Comparison of ENCODE assay signal across 21 cellular contexts in the genomic region with DNA sequence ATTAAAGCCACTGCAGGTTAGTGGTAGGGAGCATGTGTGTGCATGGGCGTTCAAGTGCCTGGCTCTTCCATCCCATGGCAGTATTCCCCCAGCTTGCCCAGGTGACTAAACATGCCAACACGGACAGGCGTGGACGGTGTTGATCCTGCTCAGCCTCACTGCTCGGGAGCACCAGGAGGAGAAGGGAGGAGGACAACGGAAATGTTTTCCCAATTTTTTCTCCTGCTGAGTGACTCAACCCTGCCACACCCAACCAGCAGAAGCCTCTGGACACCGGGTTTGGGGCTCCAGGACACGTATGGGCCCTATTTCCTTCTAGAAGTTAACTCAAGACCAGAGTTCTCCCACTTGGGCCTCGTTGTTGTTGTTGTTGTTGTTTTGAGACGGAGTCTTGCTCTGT.
A peak's percentile ranks its signal among the peaks of the same experiment; 100 is the strongest.
DNase-seq lines count a peak whose midpoint lies in the region; ATAC-seq, FAIRE-seq and TF ChIP-seq lines count a peak whose summit lies in the region.
"Had no signal": no experiment of that assay in that cellular context is flagged by ENCODE, and none has a peak within 500 bp of the region (broad histone marks: within the 10 kb centered on the region; RNA-seq: fewer than 3 reads in every experiment).

No MANE protein-coding gene starts in this region.

- no peaks in the 10 kb centered on the region for H3K36me3 Mint-ChIP-seq in immature natural killer cell

- H3K4me3 ChIP-seq in HCT116 (replicated peaks in 1 of 2; ENCODE audit: low read depth in 1 of 2, low read length in 2 of 2): no peak overlapping the region
- no peak overlapping the region for H3K4me3 ChIP-seq in colonic mucosa
- H3K4me3 ChIP-seq in kidney (ENCODE audit: low read length in 2 of 2): no peak overlapping the region
- H3K4me3 ChIP-seq in osteoblast (ENCODE audit: insufficient read depth, low read length): no peak overlapping the region
- H3K4me3 ChIP-seq: A549, GM12878 had no signal

- H3K36me3 ChIP-seq in HCT116 (ENCODE audit: control insufficient read depth in 1 of 2, insufficient read depth in 2 of 2, low read length in 2 of 2) (no peaks in the 10 kb centered on the region), colonic mucosa (no peaks in the 10 kb centered on the region), kidney (ENCODE audit: control insufficient read depth in 1 of 2, insufficient read depth in 2 of 2, low read length in 2 of 2) (no peaks in the 10 kb centered on the region), osteoblast (ENCODE audit: insufficient read depth, low read length) (no peaks in the 10 kb centered on the region)

- no peaks in the 10 kb centered on the region for H3K4me1 Mint-ChIP-seq in immature natural killer cell

- no peak overlapping the region for H3K27ac Mint-ChIP-seq in immature natural killer cell
- H3K27ac Mint-ChIP-seq: CD4-positive, alpha-beta T cell had no signal

- TF ChIP-seq CTCF in HCT116 (IDR thresholded peaks at IDR 0.05 in 2 of 3, conservative IDR thresholded peaks at IDR 0.05 in 1 of 3; ENCODE audit: borderline replicate concordance in 1 of 3, insufficient read depth in 1 of 3, low read depth in 2 of 3, low read length in 2 of 3) (no peak), colonic mucosa (IDR thresholded peaks at IDR 0.05) (no peak), kidney (IDR thresholded peaks at IDR 0.05; ENCODE audit: borderline replicate concordance, extremely low read depth, insufficient read depth) (no peak), osteoblast (IDR thresholded peaks at IDR 0.05; ENCODE audit: extremely low read depth, low read depth, low read length) (no peak)

- no peak for FAIRE-seq in kidney (lab: Jason Lieb, UNC)
- FAIRE-seq: A549, GM12878, RCC 7860 had no signal

- no peak overlapping the region for H3K4me3 Mint-ChIP-seq in immature natural killer cell
- H3K4me3 Mint-ChIP-seq: CD4-positive, alpha-beta T cell had no signal

- BruUV-seq in HCT116 (replicated peaks; lab: Mats Ljungman, UMichigan): no TSS peak

- POLR2A ChIA-PET in HCT116 (lab: Charles Lee): no interaction called here

- RAD21 ChIA-PET in HCT116 (lab: Charles Lee; ENCODE audit: low non-redundant PET in 1 of 2, low total read pairs in 2 of 2, uncharacterized antibody in 2 of 2, unreplicated experiment in 2 of 2): no interaction called here

- CTCF ChIA-PET in HCT116 (lab: Charles Lee): no interaction called here

- H3K27me3 Mint-ChIP-seq in immature natural killer cell (ENCODE audit: low read depth in 3 of 3): peaks cover 0 to 15% (median 4%) of the 10 kb centered on the region in 3 donors

- H3K27ac ChIP-seq in HCT116 (ENCODE audit: low read depth, low read length): no peak overlapping the region
- no peak overlapping the region for H3K27ac ChIP-seq in colonic mucosa
- no peak overlapping the region for H3K27ac ChIP-seq in kidney (ENCODE audit: low read depth in 2 of 2, low read length in 2 of 2)
- no peak overlapping the region for H3K27ac ChIP-seq in osteoblast (ENCODE audit: low read depth, low read length)
- H3K27ac ChIP-seq: A549 had no signal

- no peak for ATAC-seq in HCT116
- ATAC-seq: A549, GM12878 had no signal

- intact Hi-C loops in HCT116 (cut with micrococcal nuclease) (no loop called here), colonic mucosa (cut with DNase I) (no loop called here), kidney (cut with DNase I) (no loop called here)

- no peak for TF ChIP-seq RAD21 in HCT116 (IDR thresholded peaks at IDR 0.05; ENCODE audit: low read depth)

- DNase-seq in AG20443 (ENCODE audit: low spot score) (peak; percentile 32), HCT116 (ENCODE audit: low read depth, low spot score) (no peak), colonic mucosa (peak; percentile 9), kidney (peak; percentile 34), immature natural killer cell (no peak), erythroblast (lab: John Stamatoyannopoulos, UW) (no peak), osteoblast (ENCODE audit: insufficient read length, low spot score, missing footprints) (no peak), NCI-H446 (lab: John Stamatoyannopoulos, UW) (no peak)
- DNase-seq: CD4-positive, alpha-beta T cell; COR-L47; DMS 273 treated with DMSO at 0.1 percent for 48 hours; DMS79 treated with DMSO at 0.1 percent for 48 hours; MV-4-11; NCI-H1694; NCI-H2081 treated with DMSO at 0.1 percent for 48 hours; NCI-H2171 treated with DMSO at 0.1 percent for 48 hours; NCI-H526; Right ventricle myocardium superior had no signal

- H4K20me1 ChIP-seq in HCT116 (ENCODE audit: insufficient read depth): no peaks in the 10 kb centered on the region
- H4K20me1 ChIP-seq in osteoblast (ENCODE audit: insufficient read depth, low read length): no peaks in the 10 kb centered on the region

- no peaks in the 10 kb centered on the region for H3K9me3 Mint-ChIP-seq in immature natural killer cell
- H3K9me3 Mint-ChIP-seq: CD4-positive, alpha-beta T cell had no signal

- H3K9me2 ChIP-seq in HCT116 (ENCODE audit: insufficient read depth): no peaks in the 10 kb centered on the region

- H3K27me3 ChIP-seq in HCT116 (ENCODE audit: insufficient read depth, low read length): no peaks in the 10 kb centered on the region
- H3K27me3 ChIP-seq in colonic mucosa: no peaks in the 10 kb centered on the region
- H3K27me3 ChIP-seq in osteoblast (ENCODE audit: insufficient read depth, low read length): peaks cover 16% of the 10 kb centered on the region

- no peaks in the 10 kb centered on the region for H3K79me2 ChIP-seq in HCT116 (ENCODE audit: insufficient read depth, low read length)
- no peaks in the 10 kb centered on the region for H3K79me2 ChIP-seq in osteoblast (ENCODE audit: insufficient read depth, low read length)

- TF ChIP-seq POLR2A in HCT116 (IDR thresholded peaks at IDR 0.05; ENCODE audit: borderline replicate concordance, extremely low read depth, insufficient read depth, insufficient read length) (no peak), erythroblast (IDR thresholded peaks at IDR 0.05; ENCODE audit: low read length) (no peak)

- peak overlapping the region; percentile 38 for H3K4me2 ChIP-seq in HCT116 (ENCODE audit: low read length)
- no peak overlapping the region for H3K4me2 ChIP-seq in osteoblast (ENCODE audit: insufficient read depth, low read length)
- H3K4me2 ChIP-seq: A549 had no signal

- no peak overlapping the region for H2AFZ ChIP-seq in HCT116 (ENCODE audit: low read depth, low read length, poor library complexity, severe bottlenecking)
- H2AFZ ChIP-seq in osteoblast (ENCODE audit: low read length): no peak overlapping the region

- H3K9me3 ChIP-seq in HCT116 (ENCODE audit: control insufficient read depth in 1 of 2, insufficient read depth in 1 of 2, low read depth in 1 of 2, low read length in 2 of 2) (no peaks in the 10 kb centered on the region), colonic mucosa (no peaks in the 10 kb centered on the region), kidney (ENCODE audit: control insufficient read depth in 1 of 2, low read length in 2 of 2) (no peaks in the 10 kb centered on the region), osteoblast (ENCODE audit: low read depth, low read length) (no peaks in the 10 kb centered on the region)
- H3K9me3 ChIP-seq: A549 had no signal

- H3K4me1 ChIP-seq in HCT116 (ENCODE audit: control insufficient read depth in 1 of 2, insufficient read depth in 2 of 2, low read length in 2 of 2) (peaks cover 0 to 12% of the 10 kb centered on the region in 2 experiments; a peak in 3 of 4 replicates), colonic mucosa (no peaks in the 10 kb centered on the region), kidney (ENCODE audit: control insufficient read depth in 1 of 2, insufficient read depth in 1 of 2, low read depth in 1 of 2, low read length in 2 of 2) (no peaks in the 10 kb centered on the region), osteoblast (ENCODE audit: insufficient read depth, low read length) (no peaks in the 10 kb centered on the region)
- H3K4me1 ChIP-seq: A549 had no signal

- H3K9ac ChIP-seq in HCT116 (ENCODE audit: low read length) (no peak overlapping the region), colonic mucosa (ENCODE audit: low read depth in 2 of 2, low read length in 2 of 2) (no peak overlapping the region), kidney (ENCODE audit: low read length in 2 of 2) (no peak overlapping the region)

TF ChIP-seq in HCT116, 20 proteins besides CTCF, POLR2A, EP300 and RAD21:
- TF ChIP-seq JUND (IDR thresholded peaks at IDR 0.05) (no peak), CEBPB (IDR thresholded peaks at IDR 0.05; ENCODE audit: low read depth) (no peak)

Comparison
In these comparisons a context has a peak if more than half of its experiments do, and no peak if none do; other contexts are left out.
1. DNase-seq: peak in AG20443 (single experiment), colonic mucosa (single experiment) and kidney (single experiment); none in HCT116 (single experiment), immature natural killer cell (0 of 3), erythroblast (0 of 2), osteoblast (single experiment) and NCI-H446 (0 of 2).